Comparison of ENCODE assay signal across 14 cellular contexts in the genomic region with DNA sequence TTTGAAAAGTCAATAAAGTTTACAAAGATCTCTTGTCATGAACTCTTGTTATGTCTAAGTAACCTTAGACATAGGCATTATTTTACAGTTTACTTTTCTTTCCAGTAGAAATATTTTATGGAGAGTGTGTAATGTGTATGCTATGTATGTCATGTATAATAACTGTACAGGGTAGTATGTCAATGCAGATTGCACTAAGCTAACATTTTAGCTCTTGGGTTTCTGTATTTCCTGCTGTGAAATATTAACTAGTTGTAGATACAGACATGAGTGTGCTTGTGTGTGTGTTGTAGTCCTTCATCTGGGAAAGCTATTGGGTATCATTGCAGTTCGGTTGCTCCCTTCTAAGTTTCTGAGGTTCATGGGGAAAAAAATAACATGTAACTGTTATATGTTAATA.
DNase-seq lines count a peak whose midpoint lies in the region; ATAC-seq and TF ChIP-seq lines count a peak whose summit lies in the region.
"Had no signal": no experiment of that assay in that cellular context is flagged by ENCODE, and none has a peak within 500 bp of the region (broad histone marks: within the 10 kb centered on the region; RNA-seq: fewer than 3 reads in every experiment).

No MANE protein-coding gene starts in this region.

- no peak overlapping the region for H3K4me3 Mint-ChIP-seq in activated T-cell treated with anti-CD3 and anti-CD28 coated beads, Interleukin-2, amount 50 U/mL, for 24 hours
- H3K4me3 Mint-ChIP-seq in type B pancreatic cell = no peak overlapping the region
- H3K4me3 Mint-ChIP-seq: activated B cell treated with CpG ODN at 0.5 μM for 24 hours, neural crest cell had no signal

- peaks cover 58% of the 10 kb centered on the region for H3K4me1 Mint-ChIP-seq in activated T-cell treated with anti-CD3 and anti-CD28 coated beads, Interleukin-2, amount 50 U/mL, for 24 hours (ENCODE audit: low read depth)
- H3K4me1 Mint-ChIP-seq in type B pancreatic cell (ENCODE audit: unreplicated experiment) = peaks cover 32% of the 10 kb centered on the region

- in situ Hi-C loops in astrocyte of the spinal cord (cut with HindIII; ENCODE audit: low sequenced_read_pairs) = no loop called here

- no peak overlapping the region for H3K4me3 ChIP-seq in astrocyte of the spinal cord (ENCODE audit: low read depth, low read length)
- H3K4me3 ChIP-seq: gastroesophageal sphincter, skin epidermis had no signal

- ATAC-seq in GM18498 (IDR thresholded peaks at IDR 0.05; ENCODE audit: unreplicated experiment) = no peak
- ATAC-seq: gastroesophageal sphincter had no signal

- no peaks in the 10 kb centered on the region for H3K9me3 Mint-ChIP-seq in activated T-cell treated with anti-CD3 and anti-CD28 coated beads, Interleukin-2, amount 50 U/mL, for 24 hours
- no peaks in the 10 kb centered on the region for H3K9me3 Mint-ChIP-seq in type B pancreatic cell
- H3K9me3 Mint-ChIP-seq: activated B cell treated with CpG ODN at 0.5 μM for 24 hours, neural crest cell had no signal

- TF ChIP-seq CTCF in astrocyte of the spinal cord (IDR thresholded peaks at IDR 0.05; ENCODE audit: low read depth, low read length) = no peak
- no peak for TF ChIP-seq CTCF in type B pancreatic cell (conservative IDR thresholded peaks at IDR 0.05)

- no peaks in the 10 kb centered on the region for H3K27me3 Mint-ChIP-seq in activated T-cell treated with anti-CD3 and anti-CD28 coated beads, Interleukin-2, amount 50 U/mL, for 24 hours
- no peaks in the 10 kb centered on the region for H3K27me3 Mint-ChIP-seq in type B pancreatic cell
- H3K27me3 Mint-ChIP-seq: activated B cell treated with CpG ODN at 0.5 μM for 24 hours had no signal

- DNase-seq in activated T-cell treated with anti-CD3 and anti-CD28 coated beads, Interleukin-2, amount 50 U/mL, for 24 hours = no peak
- no peak for DNase-seq in activated T-cell treated with anti-CD3 and anti-CD28 coated beads for 4 hours
- DNase-seq in astrocyte of the spinal cord (ENCODE audit: low read depth, low spot score) = peak; percentile 46
- peak; percentile 36 for DNase-seq in kidney tubule cell (ENCODE audit: low spot score)
- DNase-seq in type B pancreatic cell (ENCODE audit: extremely low spot score, unreplicated experiment) = no peak
- DNase-seq in SHP77 treated with DMSO at 0.1 percent for 48 hours (lab: John Stamatoyannopoulos, UW) = no peak
- no peak for DNase-seq in NCI-H345 (lab: John Stamatoyannopoulos, UW)
- DNase-seq: activated B cell treated with CpG ODN at 0.5 μM for 24 hours; activated CD8-positive, alpha-beta memory T cell treated with anti-CD3 and anti-CD28 coated beads, Interleukin-2, amount 50 U/mL, for 4 hours; NCI-H2081 treated with DMSO at 0.1 percent for 48 hours had no signal

- peak overlapping the region; percentile 28 for H3K27ac Mint-ChIP-seq in activated T-cell treated with anti-CD3 and anti-CD28 coated beads, Interleukin-2, amount 50 U/mL, for 24 hours
- peak overlapping the region; percentile 25 for H3K27ac Mint-ChIP-seq in type B pancreatic cell

- H3K36me3 Mint-ChIP-seq in activated T-cell treated with anti-CD3 and anti-CD28 coated beads, Interleukin-2, amount 50 U/mL, for 24 hours (ENCODE audit: low read depth) = no peaks in the 10 kb centered on the region
- H3K36me3 Mint-ChIP-seq in type B pancreatic cell = no peaks in the 10 kb centered on the region

Comparison
In these comparisons a context has a peak if more than half of its experiments do, and no peak if none do; other contexts are left out.
1. DNase-seq: peak in astrocyte of the spinal cord (single experiment) and kidney tubule cell (single experiment); none in activated T-cell treated with anti-CD3 and anti-CD28 coated beads, Interleukin-2, amount 50 U/mL, for 24 hours (single experiment), activated T-cell treated with anti-CD3 and anti-CD28 coated beads for 4 hours (single experiment), type B pancreatic cell (single experiment), SHP77 treated with DMSO at 0.1 percent for 48 hours (single experiment) and NCI-H345 (single experiment).